Comparison of ENCODE assay signal across 25 cellular contexts in the genomic region with DNA sequence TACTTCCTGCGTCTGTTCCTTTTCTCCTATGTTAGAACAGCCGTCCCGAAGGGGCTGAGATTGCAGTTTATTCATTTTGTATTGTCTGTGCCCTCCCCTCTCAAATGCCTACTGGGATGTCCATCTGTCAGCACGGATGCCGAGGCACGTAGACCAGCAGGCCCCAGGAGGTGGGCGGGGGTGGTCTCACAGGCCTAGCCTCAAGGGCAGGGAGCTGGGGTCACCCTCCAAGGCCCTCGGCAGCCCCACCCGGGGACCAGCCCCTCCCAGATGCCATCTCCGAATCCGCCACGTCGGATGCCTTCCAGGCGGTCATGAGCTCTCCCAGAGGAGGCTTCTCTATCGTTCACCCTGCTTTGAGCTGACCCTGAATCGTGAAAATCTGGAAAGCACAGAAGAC. TPM values are rescaled to one million over a fixed set of nuclear protein-coding genes. Genes with fewer than 3 reads are reported as not detected.
"Had no signal": no experiment of that assay in that cellular context is flagged by ENCODE, and none has a peak within 500 bp of the region (broad histone marks: within the 10 kb centered on the region; RNA-seq: fewer than 3 reads in every experiment).

No MANE protein-coding gene starts in this region.

- H3K27me3 ChIP-seq: SJCRH30 had no signal

- H3K4me1 Mint-ChIP-seq: IgD-negative memory B cell had no signal

- H3K27ac ChIP-seq: HL-60, KMS-11, RWPE1, SJCRH30 had no signal

- H3K4me3 ChIP-seq: K562, SJCRH30 had no signal

- DNase-seq: Kasumi-1; MM.1S; NCI-H1092 treated with DMSO at 0.1 percent for 48 hours; NCI-H1436; NCI-H187; NCI-H2029; NCI-H2081 treated with DMSO at 0.1 percent for 48 hours; NCI-H2227 treated with DMSO at 0.1 percent for 48 hours; NCI-H446 treated with DMSO at 0.1 percent for 48 hours; NCI-H510A treated with DMSO at 0.1 percent for 48 hours; NCI-H526; NCI-H748 treated with DMSO at 0.1 percent for 48 hours; NK-92 treated with Interleukin-12 subunit alpha and Interleukin-12 subunit beta, amount 100 ng/mL, for 24 hours; PC-3; SHP77 treated with DMSO at 0.1 percent for 48 hours; SJCRH30 had no signal

- H3K9me3 ChIP-seq: SJCRH30 had no signal

- H3K36me3 Mint-ChIP-seq: IgD-negative memory B cell had no signal

- H3K27ac Mint-ChIP-seq: IgD-negative memory B cell had no signal

- H3K4me3 Mint-ChIP-seq: IgD-negative memory B cell had no signal

- ATAC-seq: K562, Panc1, PC-3, SK-N-SH treated with all-trans-retinoic acid at 6 μM for 48 hours had no signal

RNA-seq across cellular contexts. Expression of gene ELFN1, which starts 59.7 kb away (rescaled TPM):
- total RNA-seq: M059J, OCI-LY7 had no signal
